Comparison of ENCODE assay signal across 32 cellular contexts in genomic region chr3:24605511-24605910, GRCh38.
"Had no signal": no experiment of that assay in that cellular context is flagged by ENCODE, and none has a peak within 500 bp of the region (broad histone marks: within the 10 kb centered on the region; RNA-seq: fewer than 3 reads in every experiment).

No MANE protein-coding gene starts in this region.

- H3K27me3 Mint-ChIP-seq: activated CD8-positive, alpha-beta T cell treated with anti-CD3 and anti-CD28 coated beads for 36 hours; activated naive CD4-positive, alpha-beta T cell treated with anti-CD3 and anti-CD28 coated beads, Interleukin-2, amount 10 ng/mL, durations not matched to agents 7 days and 5 days; activated naive CD8-positive, alpha-beta T cell treated with anti-CD3 and anti-CD28 coated beads, Interleukin-2, amount 10 ng/mL, durations not matched to agents 7 days and 5 days; activated T-cell treated with anti-CD3 and anti-CD28 coated beads, Interleukin-2, amount 50 U/mL, for 24 hours; brain had no signal

- H3K79me2 ChIP-seq: hepatocyte had no signal

- H3K27ac ChIP-seq: ascending aorta, breast epithelium, cardiac muscle cell, colonic mucosa, epithelial cell of prostate, esophagus squamous epithelium, gastroesophageal sphincter, heart right ventricle, hepatocyte, WERI-Rb-1 had no signal

- H3K36me3 Mint-ChIP-seq: activated naive CD4-positive, alpha-beta T cell treated with anti-CD3 and anti-CD28 coated beads, Interleukin-2, amount 10 ng/mL, durations not matched to agents 7 days and 5 days; activated naive CD4-positive, alpha-beta T cell treated with anti-CD3 and anti-CD28 coated beads, Interleukin-2, amount 50 U/mL, for 72 hours; activated naive CD8-positive, alpha-beta T cell treated with anti-CD3 and anti-CD28 coated beads, Interleukin-2, amount 10 ng/mL, durations not matched to agents 7 days and 5 days; brain had no signal

- H3K4me2 ChIP-seq: hepatocyte had no signal

- ATAC-seq: activated CD4-positive, CD25-positive, alpha-beta regulatory T cell treated with anti-CD3 and anti-CD28 coated beads, Interleukin-2, amount 50 U/mL, for 24 hours; activated CD8-positive, alpha-beta T cell treated with anti-CD3 and anti-CD28 coated beads for 36 hours; activated naive CD4-positive, alpha-beta T cell treated with anti-CD3 and anti-CD28 coated beads, Interleukin-2, amount 50 U/mL, for 72 hours; activated T-cell treated with anti-CD3 and anti-CD28 coated beads, Interleukin-2, amount 50 U/mL, for 72 hours; gastroesophageal sphincter; heart right ventricle had no signal

- H3K27me3 ChIP-seq: ascending aorta, breast epithelium, cardiac muscle cell, colonic mucosa, esophagus squamous epithelium, gastroesophageal sphincter, heart right ventricle, hepatocyte had no signal

- H3K9me3 Mint-ChIP-seq: activated B cell treated with CpG ODN at 0.5 μM for 24 hours; activated naive CD8-positive, alpha-beta T cell treated with anti-CD3 and anti-CD28 coated beads, Interleukin-2, amount 10 ng/mL, durations not matched to agents 7 days and 5 days; T-helper 2 cell treated with Interferon-gamma antibody and Interleukin-4, amounts not matched to agents 5 μg/mL and 100 μg/mL, for 36 hours had no signal

- H3K4me1 Mint-ChIP-seq: activated B cell treated with CpG ODN at 0.5 μM for 24 hours; activated naive CD4-positive, alpha-beta T cell treated with anti-CD3 and anti-CD28 coated beads, Interleukin-2, amount 10 ng/mL, durations not matched to agents 7 days and 5 days; activated naive CD8-positive, alpha-beta T cell treated with anti-CD3 and anti-CD28 coated beads, Interleukin-2, amount 10 ng/mL, durations not matched to agents 7 days and 5 days had no signal

- H3K4me3 Mint-ChIP-seq: activated B cell treated with CpG ODN at 0.5 μM for 24 hours; activated CD8-positive, alpha-beta T cell treated with anti-CD3 and anti-CD28 coated beads for 36 hours; activated naive CD4-positive, alpha-beta T cell treated with anti-CD3 and anti-CD28 coated beads, Interleukin-2, amount 10 ng/mL, durations not matched to agents 7 days and 5 days; activated naive CD8-positive, alpha-beta T cell treated with anti-CD3 and anti-CD28 coated beads, Interleukin-2, amount 10 ng/mL, durations not matched to agents 7 days and 5 days; activated T-cell treated with anti-CD3 and anti-CD28 coated beads, Interleukin-2, amount 50 U/mL, for 24 hours; activated T-cell treated with anti-CD3 and anti-CD28 coated beads, Interleukin-2, amount 50 U/mL, for 72 hours; brain; T-helper 2 cell treated with Interferon-gamma antibody and Interleukin-4, amounts not matched to agents 5 μg/mL and 100 μg/mL, for 36 hours had no signal

- H3K27ac Mint-ChIP-seq: activated B cell treated with CpG ODN at 0.5 μM for 24 hours; activated CD8-positive, alpha-beta T cell treated with anti-CD3 and anti-CD28 coated beads for 36 hours; activated naive CD4-positive, alpha-beta T cell treated with anti-CD3 and anti-CD28 coated beads, Interleukin-2, amount 10 ng/mL, durations not matched to agents 7 days and 5 days; activated naive CD4-positive, alpha-beta T cell treated with anti-CD3 and anti-CD28 coated beads, Interleukin-2, amount 50 U/mL, for 72 hours; activated naive CD8-positive, alpha-beta T cell treated with anti-CD3 and anti-CD28 coated beads, Interleukin-2, amount 10 ng/mL, durations not matched to agents 7 days and 5 days; activated T-cell treated with anti-CD3 and anti-CD28 coated beads, Interleukin-2, amount 50 U/mL, for 24 hours; activated T-cell treated with anti-CD3 and anti-CD28 coated beads, Interleukin-2, amount 50 U/mL, for 72 hours; brain; T-helper 2 cell treated with Interferon-gamma antibody and Interleukin-4, amounts not matched to agents 5 μg/mL and 100 μg/mL, for 36 hours had no signal

- H3K9me3 ChIP-seq: ascending aorta, breast epithelium, colonic mucosa, esophagus squamous epithelium, gastroesophageal sphincter, heart right ventricle had no signal

- H3K4me1 ChIP-seq: breast epithelium, colonic mucosa, esophagus squamous epithelium had no signal

- H3K36me3 ChIP-seq: ascending aorta, breast epithelium, cardiac muscle cell, colonic mucosa, esophagus squamous epithelium, gastroesophageal sphincter, heart right ventricle, WERI-Rb-1 had no signal

- H2AFZ ChIP-seq: hepatocyte had no signal

- H3K4me3 ChIP-seq: ascending aorta, breast epithelium, cardiac muscle cell, colonic mucosa, esophagus squamous epithelium, gastroesophageal sphincter, heart right ventricle, hepatocyte had no signal

- DNase-seq: activated B cell treated with CpG ODN at 0.5 μM for 24 hours; activated CD4-positive, alpha-beta T cell treated with anti-CD3 and anti-CD28 coated beads for 48 hours; activated CD4-positive, alpha-beta T cell treated with anti-CD3 and anti-CD28 coated beads, Interleukin-2, amount 50 U/mL, for 1 hour; activated CD4-positive, alpha-beta T cell treated with anti-CD3 and anti-CD28 coated beads, Interleukin-2, amount 50 U/mL, for 48 hours; activated CD8-positive, alpha-beta memory T cell treated with anti-CD3 and anti-CD28 coated beads, Interleukin-2, amount 50 U/mL, for 48 hours; activated CD8-positive, alpha-beta T cell treated with anti-CD3 and anti-CD28 coated beads for 36 hours; activated gamma-delta T cell; activated naive CD4-positive, alpha-beta T cell; activated naive CD4-positive, alpha-beta T cell treated with anti-CD3 and anti-CD28 coated beads, Interleukin-2, amount 10 ng/mL, durations not matched to agents 7 days and 5 days; activated naive CD8-positive, alpha-beta T cell treated with anti-CD3 and anti-CD28 coated beads, Interleukin-2, amount 10 ng/mL, durations not matched to agents 7 days and 5 days; activated T-cell treated with anti-CD3 and anti-CD28 coated beads for 4 hours; activated T-cell treated with anti-CD3 and anti-CD28 coated beads, Interleukin-2, amount 50 U/mL, for 24 hours; activated T-cell treated with anti-CD3 and anti-CD28 coated beads, Interleukin-2, amount 50 U/mL, for 72 hours; central memory CD4-positive, alpha-beta T cell; cerebellar nuclear complex; colonic mucosa; effector CD8-positive, alpha-beta T cell; esophagus squamous epithelium; foreskin melanocyte; heart right ventricle; T1000; WERI-Rb-1 had no signal
